ENCODE assay signal across 1 cellular context in genomic region chr16:27571433-27572306, GRCh38.
A peak's percentile ranks its signal among the peaks of the same experiment; 100 is the strongest.
TF ChIP-seq lines count a peak whose summit lies in the region.

No MANE protein-coding gene starts in this region.

TF ChIP-seq in HepG2, 621 proteins besides CTCF, POLR2A, EP300 and RAD21:
- no peak for TF ChIP-seq KLF12 (CRISPR knock-in tag; IDR thresholded peaks at IDR 0.05; ENCODE audit: borderline replicate concordance)
- no peak for TF ChIP-seq HMGA1 (CRISPR knock-in tag; conservative IDR thresholded peaks at IDR 0.05)
- 0 out of 2 replicates have a peak, but pooled peaks have one; percentile 11 for TF ChIP-seq ZNF687 (CRISPR knock-in tag; IDR thresholded peaks at IDR 0.05)
TF ChIP-seq in HepG2: peak in this region for 1.
